1 cellular context compared by ENCODE assay signal in the genomic region with DNA sequence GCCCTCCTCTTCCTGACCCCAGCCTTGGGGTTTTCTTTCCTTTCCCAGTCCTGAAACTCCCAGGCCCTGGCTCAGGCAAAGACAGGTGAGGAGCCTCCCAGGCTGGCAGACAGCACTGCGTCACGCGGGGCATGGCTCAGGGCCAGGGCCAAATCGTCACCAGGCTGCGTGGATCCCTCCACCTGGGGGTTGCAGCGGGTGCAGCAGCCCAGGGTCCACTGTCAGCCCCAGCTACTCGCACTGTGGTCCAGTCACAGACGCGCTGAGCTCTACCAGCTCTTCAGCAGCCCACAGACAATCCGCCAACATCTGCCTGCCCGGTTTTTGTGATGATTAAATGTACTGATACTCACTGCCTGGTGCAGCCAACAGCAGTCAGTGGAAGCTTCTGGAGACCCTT.
TF ChIP-seq lines count a peak whose summit lies in the region.

No MANE protein-coding gene starts in this region.

TF ChIP-seq in HepG2, 621 proteins besides CTCF, POLR2A, EP300 and RAD21:
- TF ChIP-seq, protein P1, sequence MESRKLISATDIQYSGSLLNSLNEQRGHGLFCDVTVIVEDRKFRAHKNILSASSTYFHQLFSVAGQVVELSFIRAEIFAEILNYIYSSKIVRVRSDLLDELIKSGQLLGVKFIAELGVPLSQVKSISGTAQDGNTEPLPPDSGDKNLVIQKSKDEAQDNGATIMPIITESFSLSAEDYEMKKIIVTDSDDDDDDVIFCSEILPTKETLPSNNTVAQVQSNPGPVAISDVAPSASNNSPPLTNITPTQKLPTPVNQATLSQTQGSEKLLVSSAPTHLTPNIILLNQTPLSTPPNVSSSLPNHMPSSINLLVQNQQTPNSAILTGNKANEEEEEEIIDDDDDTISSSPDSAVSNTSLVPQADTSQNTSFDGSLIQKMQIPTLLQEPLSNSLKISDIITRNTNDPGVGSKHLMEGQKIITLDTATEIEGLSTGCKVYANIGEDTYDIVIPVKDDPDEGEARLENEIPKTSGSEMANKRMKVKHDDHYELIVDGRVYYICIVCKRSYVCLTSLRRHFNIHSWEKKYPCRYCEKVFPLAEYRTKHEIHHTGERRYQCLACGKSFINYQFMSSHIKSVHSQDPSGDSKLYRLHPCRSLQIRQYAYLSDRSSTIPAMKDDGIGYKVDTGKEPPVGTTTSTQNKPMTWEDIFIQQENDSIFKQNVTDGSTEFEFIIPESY (CRISPR knock-in tag; IDR thresholded peaks at IDR 0.05), result peak; percentile 53; the same call in 1 of the 2 replicates
- TF ChIP-seq, protein P2, sequence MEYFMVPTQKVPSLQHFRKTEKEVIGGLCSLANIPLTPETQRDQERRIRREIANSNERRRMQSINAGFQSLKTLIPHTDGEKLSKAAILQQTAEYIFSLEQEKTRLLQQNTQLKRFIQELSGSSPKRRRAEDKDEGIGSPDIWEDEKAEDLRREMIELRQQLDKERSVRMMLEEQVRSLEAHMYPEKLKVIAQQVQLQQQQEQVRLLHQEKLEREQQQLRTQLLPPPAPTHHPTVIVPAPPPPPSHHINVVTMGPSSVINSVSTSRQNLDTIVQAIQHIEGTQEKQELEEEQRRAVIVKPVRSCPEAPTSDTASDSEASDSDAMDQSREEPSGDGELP (IDR thresholded peaks at IDR 0.05; ENCODE audit: borderline replicate concordance, low read depth), result no peak
- TF ChIP-seq ARNT2 (CRISPR knock-in tag; IDR thresholded peaks at IDR 0.05; ENCODE audit: low read depth) (no peak), PCBP1 (IDR thresholded peaks at IDR 0.05; ENCODE audit: borderline replicate concordance, low read depth, low read length) (no peak), ATF7-NPFF (CRISPR knock-in tag; IDR thresholded peaks at IDR 0.05; ENCODE audit: low read depth) (no peak)
- TF ChIP-seq, protein P3, sequence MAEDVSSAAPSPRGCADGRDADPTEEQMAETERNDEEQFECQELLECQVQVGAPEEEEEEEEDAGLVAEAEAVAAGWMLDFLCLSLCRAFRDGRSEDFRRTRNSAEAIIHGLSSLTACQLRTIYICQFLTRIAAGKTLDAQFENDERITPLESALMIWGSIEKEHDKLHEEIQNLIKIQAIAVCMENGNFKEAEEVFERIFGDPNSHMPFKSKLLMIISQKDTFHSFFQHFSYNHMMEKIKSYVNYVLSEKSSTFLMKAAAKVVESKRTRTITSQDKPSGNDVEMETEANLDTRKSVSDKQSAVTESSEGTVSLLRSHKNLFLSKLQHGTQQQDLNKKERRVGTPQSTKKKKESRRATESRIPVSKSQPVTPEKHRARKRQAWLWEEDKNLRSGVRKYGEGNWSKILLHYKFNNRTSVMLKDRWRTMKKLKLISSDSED (CRISPR knock-in tag; IDR thresholded peaks at IDR 0.05), result no peak
